ENCODE assay signal across 1 cellular context in genomic region chr12:81092053-81092452, GRCh38.
TF ChIP-seq lines count a peak whose summit lies in the region.

No MANE protein-coding gene starts in this region.

TF ChIP-seq in HepG2, 621 proteins besides CTCF, POLR2A, EP300 and RAD21:
- TF ChIP-seq PATZ1 (CRISPR knock-in tag; IDR thresholded peaks at IDR 0.05) = no peak
- no peak for TF ChIP-seq ZNF740 (CRISPR knock-in tag; IDR thresholded peaks at IDR 0.05)
- no peak for TF ChIP-seq CBX5 (CRISPR knock-in tag; IDR thresholded peaks at IDR 0.05; ENCODE audit: borderline replicate concordance)
- TF ChIP-seq U2AF1 (optimal IDR thresholded peaks at IDR 0.05; ENCODE audit: low read depth, low read length) = no peak
